ENCODE assay signal across 29 cellular contexts in the genomic region with DNA sequence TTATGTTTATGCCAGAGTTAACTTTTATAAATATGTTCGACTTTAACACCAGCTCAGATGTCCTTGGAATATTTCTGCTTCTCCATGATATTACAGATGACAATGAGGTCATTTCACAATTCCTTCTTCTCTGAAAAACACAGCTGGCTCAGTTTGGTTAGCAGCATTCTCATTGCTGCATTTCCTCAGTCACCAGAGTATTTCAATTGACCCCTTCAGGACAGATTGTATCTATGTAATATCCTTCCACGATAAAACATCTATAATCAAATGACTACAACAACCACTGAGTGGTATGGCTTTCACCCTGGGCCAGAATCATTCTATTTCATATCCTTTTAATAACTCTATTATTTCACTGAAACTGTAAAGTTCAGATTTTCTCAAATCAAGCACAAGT.
"Had no signal": no experiment of that assay in that cellular context is flagged by ENCODE, and none has a peak within 500 bp of the region (broad histone marks: within the 10 kb centered on the region; RNA-seq: fewer than 3 reads in every experiment).

No MANE protein-coding gene starts in this region.

- ATAC-seq: activated CD4-positive, CD25-positive, alpha-beta regulatory T cell treated with anti-CD3 and anti-CD28 coated beads, Interleukin-2, amount 50 U/mL, for 24 hours; gastrocnemius medialis; pancreas; stimulated activated naive B cell treated with anti-CD40 and anti-IgM and Interleukin-4, amounts not matched to agents 10 μg/mL and 1 μg/mL and 100 μg/mL, for 72 hours had no signal

- DNase-seq: activated CD4-positive, alpha-beta memory T cell treated with anti-CD3 and anti-CD28 coated beads for 36 hours; activated CD4-positive, alpha-beta T cell treated with anti-CD3 and anti-CD28 coated beads, Interleukin-2, amount 10 ng/mL, durations not matched to agents 24 days and 14 days; activated CD8-positive, alpha-beta memory T cell treated with anti-CD3 and anti-CD28 coated beads, Interleukin-2, amount 50 U/mL, for 4 hours; activated gamma-delta T cell; activated naive CD4-positive, alpha-beta T cell treated with anti-CD3 and anti-CD28 coated beads, Interleukin-2, amount 10 ng/mL, durations not matched to agents 7 days and 5 days; activated naive CD8-positive, alpha-beta T cell treated with anti-CD3 and anti-CD28 coated beads, Interleukin-2, amount 10 ng/mL, durations not matched to agents 7 days and 5 days; activated T-cell treated with anti-CD3 and anti-CD28 coated beads, Interleukin-2, amount 50 U/mL, for 1 hour; amniotic stem cell; brain microvascular endothelial cell; gastrocnemius medialis; glutamatergic neuron; islet precursor cell; left ventricle myocardium inferior; naive B cell; nephron progenitor cell; pancreas; retina; sigmoid colon; stimulated activated CD4-positive, alpha-beta T cell treated with anti-CD3 and anti-CD28 coated beads, Interleukin-15, amount 100 ng/mL, for 24 hours; stimulated activated CD4-positive, alpha-beta T cell treated with anti-CD3 and anti-CD28 coated beads, Interleukin-2, amount 100 ng/mL, for 24 hours; stimulated activated naive B cell treated with anti-CD40 and anti-IgM and Interleukin-4, amounts not matched to agents 10 μg/mL and 1 μg/mL and 100 μg/mL, for 72 hours; T-helper 9 cell; WERI-Rb-1 had no signal

- H3K4me1 ChIP-seq: gastrocnemius medialis, left ventricle myocardium inferior, pancreas, prostate gland, sigmoid colon, tibial nerve had no signal

- H3K4me3 ChIP-seq: coronary artery, gastrocnemius medialis, left ventricle myocardium inferior, lung, pancreas, prostate gland, sigmoid colon, tibial nerve had no signal

- H3K36me3 ChIP-seq: brain microvascular endothelial cell, gastrocnemius medialis, left ventricle myocardium inferior, neutrophil, pancreas, prostate gland, sigmoid colon, tibial nerve, WERI-Rb-1 had no signal

- H3K9me3 ChIP-seq: gastrocnemius medialis, neutrophil, pancreas, prostate gland, sigmoid colon had no signal

- H3K27me3 ChIP-seq: brain microvascular endothelial cell, gastrocnemius medialis, neutrophil, pancreas, sigmoid colon, tibial nerve had no signal

- H3K27ac ChIP-seq: brain microvascular endothelial cell, coronary artery, gastrocnemius medialis, left ventricle myocardium inferior, neutrophil, pancreas, prostate gland, sigmoid colon, tibial nerve, WERI-Rb-1 had no signal
